ENCODE assay signal across 23 cellular contexts in genomic region chr6:74319292-74319691, GRCh38.
"Had no signal": no experiment of that assay in that cellular context is flagged by ENCODE, and none has a peak within 500 bp of the region (broad histone marks: within the 10 kb centered on the region; RNA-seq: fewer than 3 reads in every experiment).

No MANE protein-coding gene starts in this region.

- H3K9me3 ChIP-seq: heart right ventricle, neutrophil, pancreas, right lobe of liver, thyroid gland, vagina had no signal

- H3K4me3 Mint-ChIP-seq: effector memory CD8-positive, alpha-beta T cell; memory B cell; mesothelial cell of epicardium; naive thymus-derived CD4-positive, alpha-beta T cell; stimulated activated naive B cell treated with anti-CD40 and anti-IgM and Interleukin-4, amounts not matched to agents 10 μg/mL and 1 μg/mL and 100 μg/mL, for 72 hours; stimulated activated naive CD8-positive, alpha-beta T cell treated with anti-CD3 and anti-CD28 coated beads, Interleukin-15, amount 100 ng/mL, for 72 hours had no signal

- DNase-seq: cortex of kidney; effector memory CD8-positive, alpha-beta T cell; erythroblast; esophagus squamous epithelium; glutamatergic neuron; heart right ventricle; hippocampal formation; kidney; naive thymus-derived CD4-positive, alpha-beta T cell; pancreas; right lobe of liver; small intestine; stimulated activated CD4-positive, alpha-beta T cell treated with anti-CD3 and anti-CD28 coated beads, Interleukin-15, amount 100 ng/mL, for 24 hours; stimulated activated CD4-positive, alpha-beta T cell treated with anti-CD3 and anti-CD28 coated beads, Interleukin-2, amount 100 ng/mL, for 48 hours; stimulated activated naive B cell treated with anti-CD40 and anti-IgM and Interleukin-4, amounts not matched to agents 10 μg/mL and 1 μg/mL and 100 μg/mL, for 72 hours; stimulated activated naive CD8-positive, alpha-beta T cell treated with anti-CD3 and anti-CD28 coated beads, Interleukin-15, amount 100 ng/mL, for 72 hours; thyroid gland had no signal

- H3K27ac Mint-ChIP-seq: effector memory CD8-positive, alpha-beta T cell; memory B cell; mesothelial cell of epicardium; naive thymus-derived CD4-positive, alpha-beta T cell; stimulated activated naive B cell treated with anti-CD40 and anti-IgM and Interleukin-4, amounts not matched to agents 10 μg/mL and 1 μg/mL and 100 μg/mL, for 72 hours; stimulated activated naive CD8-positive, alpha-beta T cell treated with anti-CD3 and anti-CD28 coated beads, Interleukin-15, amount 100 ng/mL, for 72 hours had no signal

- H3K27me3 Mint-ChIP-seq: effector memory CD8-positive, alpha-beta T cell; memory B cell; naive thymus-derived CD4-positive, alpha-beta T cell; stimulated activated naive B cell treated with anti-CD40 and anti-IgM and Interleukin-4, amounts not matched to agents 10 μg/mL and 1 μg/mL and 100 μg/mL, for 72 hours; stimulated activated naive CD8-positive, alpha-beta T cell treated with anti-CD3 and anti-CD28 coated beads, Interleukin-15, amount 100 ng/mL, for 72 hours had no signal

- H3K4me1 Mint-ChIP-seq: memory B cell; naive thymus-derived CD4-positive, alpha-beta T cell; stimulated activated naive B cell treated with anti-CD40 and anti-IgM and Interleukin-4, amounts not matched to agents 10 μg/mL and 1 μg/mL and 100 μg/mL, for 72 hours; stimulated activated naive CD8-positive, alpha-beta T cell treated with anti-CD3 and anti-CD28 coated beads, Interleukin-15, amount 100 ng/mL, for 72 hours had no signal

- H3K27me3 ChIP-seq: esophagus squamous epithelium, heart right ventricle, neutrophil, pancreas, right lobe of liver, thyroid gland, vagina had no signal

- H3K4me3 ChIP-seq: esophagus squamous epithelium, heart right ventricle, lung, pancreas, right lobe of liver, thyroid gland, vagina had no signal

- H3K27ac ChIP-seq: esophagus squamous epithelium, neutrophil, pancreas, right lobe of liver, thyroid gland, vagina had no signal

- H3K36me3 Mint-ChIP-seq: memory B cell; mesothelial cell of epicardium; naive thymus-derived CD4-positive, alpha-beta T cell; stimulated activated naive B cell treated with anti-CD40 and anti-IgM and Interleukin-4, amounts not matched to agents 10 μg/mL and 1 μg/mL and 100 μg/mL, for 72 hours had no signal

- ATAC-seq: effector memory CD8-positive, alpha-beta T cell; left lobe of liver; naive thymus-derived CD4-positive, alpha-beta T cell; right lobe of liver; stimulated activated naive B cell treated with anti-CD40 and anti-IgM and Interleukin-4, amounts not matched to agents 10 μg/mL and 1 μg/mL and 100 μg/mL, for 72 hours; stimulated activated naive CD8-positive, alpha-beta T cell treated with anti-CD3 and anti-CD28 coated beads, Interleukin-15, amount 100 ng/mL, for 72 hours had no signal

- H3K4me1 ChIP-seq: esophagus squamous epithelium, right lobe of liver, thyroid gland, vagina had no signal

- H3K36me3 ChIP-seq: esophagus squamous epithelium, heart right ventricle, neutrophil, pancreas, right lobe of liver, thyroid gland, vagina had no signal

- FAIRE-seq: pancreas, small intestine had no signal
